In the genomic region with DNA sequence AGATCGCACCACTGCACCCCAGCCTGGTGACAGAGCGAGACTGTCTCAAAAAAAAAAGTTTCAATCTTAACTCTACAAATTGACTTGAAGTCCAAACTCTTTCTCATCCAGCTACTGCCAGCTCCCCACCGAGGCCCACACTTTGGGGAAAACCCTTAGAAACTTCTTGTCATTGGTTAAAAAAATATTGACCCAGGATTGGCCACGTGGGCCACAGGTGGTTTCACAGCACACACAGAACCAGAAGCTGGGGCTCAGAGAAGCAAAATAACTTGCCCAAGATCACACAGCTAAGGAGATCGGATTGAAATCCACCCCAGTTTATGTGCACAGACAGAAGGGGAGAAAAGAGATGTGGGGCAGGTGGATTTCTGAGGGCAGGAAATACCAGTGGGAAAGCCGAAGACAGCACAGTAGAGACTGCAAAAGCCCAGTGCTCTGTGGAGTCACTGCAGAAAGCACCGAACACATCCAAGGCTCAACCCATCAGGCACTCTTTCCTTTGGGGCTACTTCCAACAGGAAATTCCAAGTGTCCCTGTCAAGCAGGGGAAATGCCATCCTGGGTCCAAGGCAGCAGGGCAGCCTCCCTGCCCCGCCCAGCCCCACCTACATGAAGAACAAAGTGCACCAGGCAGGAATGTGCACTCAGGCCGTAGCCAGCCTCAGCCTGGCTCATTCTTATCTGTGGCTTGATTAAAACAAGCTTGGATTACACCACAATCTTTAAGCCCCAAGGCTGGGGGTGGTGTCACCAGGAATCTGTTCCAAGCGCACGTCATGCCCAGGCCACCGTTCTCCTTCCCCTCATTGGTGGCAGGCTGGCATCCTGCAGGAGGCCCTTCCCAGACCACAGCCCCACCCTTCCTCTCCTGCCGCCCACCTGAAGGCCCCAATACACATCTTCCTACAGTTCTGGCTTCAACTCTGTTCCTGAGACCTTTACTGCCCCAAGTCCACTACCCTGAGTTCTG, we compare ENCODE assay signal across 8 cellular contexts.
DNase-seq lines count a peak whose midpoint lies in the region; ATAC-seq and TF ChIP-seq lines count a peak whose summit lies in the region.

No MANE protein-coding gene starts in this region.

- H3K36me3 ChIP-seq in IMR-90 (ENCODE audit: control insufficient read depth, insufficient read depth, low read length) (no peaks in the 10 kb centered on the region), H7 (replicated peaks; ENCODE audit: control insufficient read depth, insufficient read depth, low read length) (no peaks in the 10 kb centered on the region)

- H3K4me1 ChIP-seq in IMR-90 (ENCODE audit: control insufficient read depth, insufficient read depth, low read length) = peaks cover 9% of the 10 kb centered on the region

- no peak overlapping the region for H3K27ac ChIP-seq in IMR-90 (ENCODE audit: insufficient read depth, low read length)

- dilution Hi-C loops in IMR-90 (cut with HindIII; ENCODE audit: low sequenced_read_pairs, unreplicated experiment) = no loop called here

- H3K9ac ChIP-seq in IMR-90 (ENCODE audit: low read depth, low read length) = no peak overlapping the region

- no peak overlapping the region for H3K18ac ChIP-seq in IMR-90 (ENCODE audit: low read depth, low read length)

- H3K14ac ChIP-seq in IMR-90 (replicated peaks; ENCODE audit: low read depth, low read length) = no peak overlapping the region

- TF ChIP-seq POLR2A in IMR-90 (IDR thresholded peaks at IDR 0.05; ENCODE audit: low read depth, low read length) = no peak

- no peak overlapping the region for H4K91ac ChIP-seq in IMR-90 (ENCODE audit: insufficient read depth, low read depth, low read length)

- no peak for TF ChIP-seq RAD21 in IMR-90 (IDR thresholded peaks at IDR 0.05; ENCODE audit: low read length)

- TF ChIP-seq CTCF in AG09319 (IDR thresholded peaks at IDR 0.05; ENCODE audit: low read depth, low read length) (no peak), IMR-90 (conservative IDR thresholded peaks at IDR 0.05; ENCODE audit: low read depth, low read length) (no peak)

- H3K4me1 Mint-ChIP-seq in central memory CD8-positive, alpha-beta T cell = peaks cover 67% of the 10 kb centered on the region

- POLR2A ChIA-PET in IMR-90 (lab: Charles Lee; ENCODE audit: unreplicated experiment) = no interaction called here

- peaks cover 39% of the 10 kb centered on the region for H4K20me1 ChIP-seq in IMR-90 (ENCODE audit: insufficient read depth, low read length)

- H3K9me3 Mint-ChIP-seq in central memory CD8-positive, alpha-beta T cell = no peaks in the 10 kb centered on the region

- no peaks in the 10 kb centered on the region for H3K79me1 ChIP-seq in IMR-90 (ENCODE audit: low read depth in 1 of 2, low read length in 2 of 2)

- no peak overlapping the region for H2BK20ac ChIP-seq in IMR-90 (ENCODE audit: low read depth, low read length)

- H2AK5ac ChIP-seq in IMR-90 (ENCODE audit: low read depth, low read length) = no peak overlapping the region

- peak; percentile 71 for ATAC-seq in IMR-90 (ENCODE audit: low read depth)
- no peak for ATAC-seq in central memory CD8-positive, alpha-beta T cell (replicated peaks; ENCODE audit: extremely low read depth, poor library complexity, severe bottlenecking)
- no peak for ATAC-seq in HG03135 (IDR thresholded peaks at IDR 0.05; ENCODE audit: unreplicated experiment)

- no peak overlapping the region for H2AK9ac ChIP-seq in IMR-90 (replicated peaks; ENCODE audit: low read depth, low read length, poor library complexity)

- H3K4ac ChIP-seq in IMR-90 (ENCODE audit: low read depth, low read length) = no peak overlapping the region

- no peak overlapping the region for H2BK5ac ChIP-seq in IMR-90 (ENCODE audit: low read depth, low read length, poor library complexity, severe bottlenecking)

- peaks cover 2% of the 10 kb centered on the region for H3K36me3 Mint-ChIP-seq in central memory CD8-positive, alpha-beta T cell (ENCODE audit: insufficient read depth)

- H3K9me3 ChIP-seq in IMR-90 (ENCODE audit: control insufficient read depth, insufficient read depth, low read length) = no peaks in the 10 kb centered on the region

- H2BK120ac ChIP-seq in IMR-90 (ENCODE audit: low read depth, low read length) = no peak overlapping the region

- in situ Hi-C loops in IMR-90 (cut with MboI; ENCODE audit: low sequenced_read_pairs) = no loop called here

- peaks cover 32% of the 10 kb centered on the region for H3K27me3 ChIP-seq in IMR-90 (ENCODE audit: control insufficient read depth, insufficient read depth, low read length)
- H3K27me3 ChIP-seq in H7 (ENCODE audit: control insufficient read depth, insufficient read depth, low read length) = no peaks in the 10 kb centered on the region

- no peak overlapping the region for H4K8ac ChIP-seq in IMR-90 (ENCODE audit: low read depth in 2 of 2, low read length in 2 of 2)

- no peak overlapping the region for H2BK15ac ChIP-seq in IMR-90 (ENCODE audit: low read depth, low read length)

- H3K4me3 Mint-ChIP-seq in central memory CD8-positive, alpha-beta T cell = no peak overlapping the region

- no peaks in the 10 kb centered on the region; the same call in 1 of the 2 replicates for H3K9me1 ChIP-seq in IMR-90 (ENCODE audit: insufficient read depth, low read length)

- H3K27ac Mint-ChIP-seq in central memory CD8-positive, alpha-beta T cell (ENCODE audit: low read depth) = peak overlapping the region; percentile 87

- no TSS peak for BruUV-seq in IMR-90 (replicated peaks; lab: Mats Ljungman, UMichigan)

- 73% methylated on average over 7 of the region's 13 CpGs; no CpG with 5 or more reads in 1 of the 2 experiments for WGBS in IMR-90 (ENCODE audit: extremely low coverage in 2 of 2, insufficient read length in 1 of 2), 2 experiments

- CTCF ChIA-PET in IMR-90 (lab: Yijun Ruan, JAX) = interaction anchor here (0.5 to 1.0 kb wide), 4 partner anchors 20 to 215 kb away, joined by 3 to 4 read pairs (median 3); no protein-coding TSS in a partner anchor

- H2AFZ ChIP-seq in IMR-90 (replicated peaks; ENCODE audit: low read length, poor library complexity) = peak overlapping the region; percentile 5

- DNase-seq in AG09319 (ENCODE audit: extremely low read depth, low read depth) (peak; percentile 62), IMR-90 (peak; percentile 63), mucosa of gallbladder (ENCODE audit: low spot score) (peak; percentile 92), MV-4-11 (lab: John Stamatoyannopoulos, UW) (no peak), GF-D8 (lab: John Stamatoyannopoulos, UW) (no peak), H7 (no peak)
- no peak for DNase-seq in central memory CD8-positive, alpha-beta T cell (ENCODE audit: low spot score in 2 of 2)

- no peak overlapping the region for H3K56ac ChIP-seq in IMR-90 (ENCODE audit: extremely low read depth, insufficient read depth, low read length)

- no peak overlapping the region for H4K5ac ChIP-seq in IMR-90 (ENCODE audit: low read depth, low read length)

- H3K4me3 ChIP-seq in IMR-90 (ENCODE audit: insufficient read depth, low read depth, low read length) = no peak overlapping the region
- H3K4me3 ChIP-seq in H7 (ENCODE audit: insufficient read depth, low read depth, low read length) = no peak overlapping the region

- intact Hi-C loops in IMR-90 (cut with micrococcal nuclease) = no loop called here

- H3K27me3 Mint-ChIP-seq in central memory CD8-positive, alpha-beta T cell = no peaks in the 10 kb centered on the region

- H3K23ac ChIP-seq in IMR-90 (ENCODE audit: low read depth, low read length) = no peak overlapping the region

- no peak overlapping the region for H3K4me2 ChIP-seq in IMR-90 (ENCODE audit: low read depth, low read length)

TF ChIP-seq in IMR-90, 13 proteins besides CTCF, POLR2A, EP300 and RAD21:
- TF ChIP-seq MAZ (IDR thresholded peaks at IDR 0.05; ENCODE audit: borderline replicate concordance, low read depth, low read length) = no peak
- TF ChIP-seq CEBPB (IDR thresholded peaks at IDR 0.05; ENCODE audit: low read depth, low read length) = peak; percentile 35; the same call in 1 of the 2 replicates
TF ChIP-seq in IMR-90: peak in this region for 1.

Comparison
In these comparisons a context has a peak if more than half of its experiments do, and no peak if none do; other contexts are left out.
1. DNase-seq: peak in AG09319 (single experiment), IMR-90 (single experiment) and mucosa of gallbladder (single experiment); none in central memory CD8-positive, alpha-beta T cell (0 of 2), MV-4-11 (single experiment), GF-D8 (single experiment) and H7 (single experiment).